19 cellular contexts compared by ENCODE assay signal in genomic region chr10:86481761-86482160, GRCh38.
"Had no signal": no experiment of that assay in that cellular context is flagged by ENCODE, and none has a peak within 500 bp of the region (broad histone marks: within the 10 kb centered on the region; RNA-seq: fewer than 3 reads in every experiment).

No MANE protein-coding gene starts in this region.

- H3K27me3 ChIP-seq: ascending aorta, colonic mucosa, esophagus muscularis mucosa, testis, upper lobe of right lung had no signal

- DNase-seq: activated CD4-positive, alpha-beta T cell treated with anti-CD3 and anti-CD28 coated beads, Interleukin-2, amount 50 U/mL, for 1 hour; activated CD8-positive, alpha-beta memory T cell treated with anti-CD3 and anti-CD28 coated beads for 24 hours; activated naive CD4-positive, alpha-beta T cell treated with Interleukin-2 at 50 U/mL for 16 hours; caudate nucleus; colonic mucosa; hippocampal formation; mesendoderm; nucleus accumbens; stimulated activated naive CD8-positive, alpha-beta T cell treated with anti-CD3 and anti-CD28 coated beads, Interleukin-15, amount 100 ng/mL, for 72 hours; T-cell; T-helper 9 cell; testis; upper lobe of right lung had no signal

- ATAC-seq: activated CD4-positive, CD25-positive, alpha-beta regulatory T cell treated with anti-CD3 and anti-CD28 coated beads, Interleukin-2, amount 50 U/mL, for 24 hours; activated T-helper 17 cell treated with anti-CD3 and anti-CD28 coated beads, Interleukin-2, amount 50 U/mL, for 72 hours; sciatic nerve; stimulated activated naive CD8-positive, alpha-beta T cell treated with anti-CD3 and anti-CD28 coated beads, Interleukin-15, amount 100 ng/mL, for 72 hours; T-cell; upper lobe of right lung had no signal

- H3K36me3 ChIP-seq: colonic mucosa, prostate gland had no signal

- H3K27ac ChIP-seq: ascending aorta, colonic mucosa, esophagus muscularis mucosa, prostate gland, testis, upper lobe of right lung had no signal

- H3K4me3 ChIP-seq: ascending aorta, colonic mucosa, esophagus muscularis mucosa, prostate gland, testis, upper lobe of right lung had no signal

- H3K4me1 ChIP-seq: ascending aorta, colonic mucosa, esophagus muscularis mucosa, prostate gland, testis, upper lobe of right lung had no signal

- H3K9me3 ChIP-seq: ascending aorta, colonic mucosa, esophagus muscularis mucosa, prostate gland, testis, upper lobe of right lung had no signal
